In genomic region chr10:77874872-77875271, GRCh38 we compare ENCODE assay signal across 23 cellular contexts. TPM values are rescaled to one million over a fixed set of nuclear protein-coding genes. Genes with fewer than 3 reads are reported as not detected.
DNase-seq lines count a peak whose midpoint lies in the region; ATAC-seq and TF ChIP-seq lines count a peak whose summit lies in the region.
"Had no signal": no experiment of that assay in that cellular context is flagged by ENCODE, and none has a peak within 500 bp of the region (broad histone marks: within the 10 kb centered on the region; RNA-seq: fewer than 3 reads in every experiment).

No MANE protein-coding gene starts in this region.

- H3K27ac ChIP-seq in HCT116 (ENCODE audit: low read depth, low read length): peak overlapping the region; percentile 83
- no peak overlapping the region for H3K27ac ChIP-seq in mammary epithelial cell (ENCODE audit: insufficient read depth, low read depth, low read length)
- peak overlapping the region; percentile 97 for H3K27ac ChIP-seq in stomach smooth muscle (ENCODE audit: low read length)
- H3K27ac ChIP-seq: cardiac muscle cell had no signal

- H3K4me1 Mint-ChIP-seq in memory B cell: peaks cover 33% of the 10 kb centered on the region

- ATAC-seq in HCT116 (no peak), memory B cell (ENCODE audit: low read depth) (no peak), GM19397 (IDR thresholded peaks at IDR 0.05; ENCODE audit: unreplicated experiment) (no peak)
- ATAC-seq: activated naive CD4-positive, alpha-beta T cell treated with anti-CD3 and anti-CD28 coated beads, Interleukin-2, amount 50 U/mL, for 72 hours had no signal

- peak overlapping the region; percentile 75 for H3K27ac Mint-ChIP-seq in memory B cell
- H3K27ac Mint-ChIP-seq: activated B cell treated with CpG ODN at 0.5 μM for 24 hours; activated naive CD4-positive, alpha-beta T cell treated with anti-CD3 and anti-CD28 coated beads, Interleukin-2, amount 50 U/mL, for 72 hours; activated T-helper 1 cell treated with anti-CD3 and anti-CD28 coated beads, Interleukin-12 subunit alpha, Interleukin-12 subunit beta, Interleukin-2, Interleukin-4 antibody, amounts not matched to agents 30 ng/mL and 10 ng/mL and 1 ng/mL, durations not matched to agents 14 hours and 24 hours and 36 hours; dendritic cell treated with granulocyte-macrophage colony-stimulating factor and Interleukin-4, amounts not matched to agents 40 ng/mL and 50 ng/mL, for 4 days; nephron progenitor cell had no signal

- TF ChIP-seq RAD21 in HCT116 (IDR thresholded peaks at IDR 0.05; ENCODE audit: low read depth): no peak

- H3K9me2 ChIP-seq in HCT116 (ENCODE audit: insufficient read depth): no peaks in the 10 kb centered on the region

- DNase-seq in HCT116 (ENCODE audit: low read depth, low spot score) (no peak), mammary epithelial cell (no peak), memory B cell (ENCODE audit: low spot score in 2 of 2) (no peak), NCI-H446 (lab: John Stamatoyannopoulos, UW) (no peak), activated T-cell treated with anti-CD3 and anti-CD28 coated beads for 4 hours (no peak), NCI-H510A treated with DMSO at 0.1 percent for 48 hours (lab: John Stamatoyannopoulos, UW) (no peak)
- DNase-seq: activated B cell treated with CpG ODN at 0.5 μM for 24 hours; anterior cingulate cortex; CD4-positive, CD25-positive, alpha-beta regulatory T cell; KG1; NCI-H1436 treated with DMSO at 0.1 percent for 48 hours; NCI-H446 treated with DMSO at 0.1 percent for 48 hours; nephron progenitor cell; ovary; SHP77; stimulated activated CD4-positive, alpha-beta T cell treated with anti-CD3 and anti-CD28 coated beads, Interleukin-2, amount 100 ng/mL, for 48 hours; T1000 had no signal

- in situ Hi-C loops in mammary epithelial cell (cut with MboI; ENCODE audit: low sequenced_read_pairs in 2 of 2): no loop called here

- CTCF ChIA-PET in HCT116 (lab: Charles Lee): interaction anchor here (1.7 to 2.8 kb wide), 2 partner anchors 15 to 99 kb away, joined by 4 to 18 read pairs; no protein-coding TSS in a partner anchor
- CTCF ChIA-PET in mammary epithelial cell (lab: Charles Lee; ENCODE audit: low non-redundant PET): no interaction called here

- H3K4me1 ChIP-seq in HCT116 (ENCODE audit: control insufficient read depth in 1 of 2, insufficient read depth in 2 of 2, low read length in 2 of 2): peaks cover 28 to 52% of the 10 kb centered on the region in 2 experiments
- H3K4me1 ChIP-seq in mammary epithelial cell (ENCODE audit: insufficient read depth, low read length): peaks cover 66% of the 10 kb centered on the region
- H3K4me1 ChIP-seq in stomach smooth muscle (ENCODE audit: control insufficient read depth, insufficient read depth, low read length): peaks cover 63% of the 10 kb centered on the region

- intact Hi-C loops in HCT116 (cut with micrococcal nuclease) (no loop called here), mammary epithelial cell (cut with micrococcal nuclease) (loop anchor here (1.0 kb wide), 1 partner anchor 23 kb away; no protein-coding TSS in a partner anchor)

- peak overlapping the region; percentile 75 for H3K4me2 ChIP-seq in HCT116 (ENCODE audit: low read length)
- H3K4me2 ChIP-seq in mammary epithelial cell (ENCODE audit: insufficient read depth, low read depth, low read length): peak overlapping the region; percentile 62

- peak overlapping the region; percentile 51; the same call in 1 of the 2 replicates for H3K9ac ChIP-seq in HCT116 (ENCODE audit: low read length)
- H3K9ac ChIP-seq in mammary epithelial cell (ENCODE audit: insufficient read depth, low read length): no peak overlapping the region
- peak overlapping the region; percentile 10 to 29 for H3K9ac ChIP-seq in stomach smooth muscle (ENCODE audit: low read length in 2 of 2)

- WGBS in mammary epithelial cell (ENCODE audit: low coverage, missing lambda C conversion rate): 88% methylated on average over 3 of the region's 3 CpGs

- H3K27me3 Mint-ChIP-seq in memory B cell: no peaks in the 10 kb centered on the region
- H3K27me3 Mint-ChIP-seq: activated B cell treated with CpG ODN at 0.5 μM for 24 hours had no signal

- H3K36me3 ChIP-seq in HCT116 (ENCODE audit: control insufficient read depth in 1 of 2, insufficient read depth in 2 of 2, low read length in 2 of 2) (no peaks in the 10 kb centered on the region), mammary epithelial cell (ENCODE audit: insufficient read depth, low read length) (no peaks in the 10 kb centered on the region), stomach smooth muscle (ENCODE audit: control insufficient read depth in 2 of 2, insufficient read depth in 2 of 2, low read length in 2 of 2) (no peaks in the 10 kb centered on the region)
- H3K36me3 ChIP-seq: cardiac muscle cell, ovary had no signal

- H4K20me1 ChIP-seq in HCT116 (ENCODE audit: insufficient read depth) (no peaks in the 10 kb centered on the region), mammary epithelial cell (ENCODE audit: insufficient read depth, low read length) (no peaks in the 10 kb centered on the region)

- RAD21 ChIA-PET in HCT116 (lab: Charles Lee; ENCODE audit: low non-redundant PET in 1 of 2, low total read pairs in 2 of 2, uncharacterized antibody in 2 of 2, unreplicated experiment in 2 of 2): no interaction called here

- POLR2A ChIA-PET in HCT116 (lab: Charles Lee): no interaction called here

- H3K4me3 ChIP-seq in HCT116 (replicated peaks in 1 of 2; ENCODE audit: low read depth in 1 of 2, low read length in 2 of 2): no peak overlapping the region; a peak in 1 of 4 replicates
- H3K4me3 ChIP-seq in mammary epithelial cell (replicated peaks in 1 of 3; ENCODE audit: insufficient read depth in 1 of 3, low read depth in 2 of 3, low read length in 3 of 3): no peak overlapping the region
- no peak overlapping the region for H3K4me3 ChIP-seq in stomach smooth muscle (ENCODE audit: low read length in 2 of 2)
- H3K4me3 ChIP-seq: cardiac muscle cell, ovary had no signal

- no peaks in the 10 kb centered on the region for H3K9me3 ChIP-seq in HCT116 (ENCODE audit: control insufficient read depth in 1 of 2, insufficient read depth in 1 of 2, low read depth in 1 of 2, low read length in 2 of 2)
- H3K9me3 ChIP-seq in mammary epithelial cell (replicated peaks; ENCODE audit: insufficient read depth, low read length): no peaks in the 10 kb centered on the region
- H3K9me3 ChIP-seq in stomach smooth muscle (ENCODE audit: control insufficient read depth in 2 of 2, low read length in 2 of 2): no peaks in the 10 kb centered on the region
- H3K9me3 ChIP-seq: ovary had no signal

- no peak overlapping the region for H3K4me3 Mint-ChIP-seq in memory B cell
- H3K4me3 Mint-ChIP-seq: activated B cell treated with CpG ODN at 0.5 μM for 24 hours; activated T-helper 1 cell treated with anti-CD3 and anti-CD28 coated beads, Interleukin-12 subunit alpha, Interleukin-12 subunit beta, Interleukin-2, Interleukin-4 antibody, amounts not matched to agents 30 ng/mL and 10 ng/mL and 1 ng/mL, durations not matched to agents 14 hours and 24 hours and 36 hours; dendritic cell treated with granulocyte-macrophage colony-stimulating factor and Interleukin-4, amounts not matched to agents 40 ng/mL and 50 ng/mL, for 4 days; nephron progenitor cell had no signal

- no peak for TF ChIP-seq CTCF in HCT116 (IDR thresholded peaks at IDR 0.05 in 2 of 3, conservative IDR thresholded peaks at IDR 0.05 in 1 of 3; ENCODE audit: borderline replicate concordance in 1 of 3, insufficient read depth in 1 of 3, low read depth in 2 of 3, low read length in 2 of 3)
- TF ChIP-seq CTCF in mammary epithelial cell (conservative IDR thresholded peaks at IDR 0.05 in 1 of 2, IDR thresholded peaks at IDR 0.05 in 1 of 2; ENCODE audit: extremely low read depth in 1 of 2, insufficient read depth in 1 of 2, low read depth in 1 of 2, low read length in 2 of 2): no peak

- H3K27me3 ChIP-seq in HCT116 (ENCODE audit: insufficient read depth, low read length): no peaks in the 10 kb centered on the region
- H3K27me3 ChIP-seq in mammary epithelial cell (ENCODE audit: insufficient read depth, low read length): no peaks in the 10 kb centered on the region
- no peaks in the 10 kb centered on the region for H3K27me3 ChIP-seq in stomach smooth muscle (ENCODE audit: control insufficient read depth in 1 of 2, insufficient read depth in 2 of 2, low read length in 2 of 2)
- H3K27me3 ChIP-seq: cardiac muscle cell, ovary had no signal

- peaks cover 58% of the 10 kb centered on the region for H3K79me2 ChIP-seq in HCT116 (ENCODE audit: insufficient read depth, low read length)
- H3K79me2 ChIP-seq in mammary epithelial cell (ENCODE audit: insufficient read depth, low read length): peaks cover 82% of the 10 kb centered on the region

- no TSS peak for BruUV-seq in HCT116 (replicated peaks; lab: Mats Ljungman, UMichigan)
- no TSS peak for BruUV-seq in mammary epithelial cell (replicated peaks; lab: Mats Ljungman, UMichigan)

- no peaks in the 10 kb centered on the region for H3K36me3 Mint-ChIP-seq in memory B cell
- H3K36me3 Mint-ChIP-seq: activated naive CD4-positive, alpha-beta T cell treated with anti-CD3 and anti-CD28 coated beads, Interleukin-2, amount 50 U/mL, for 72 hours; CD4-positive, CD25-positive, alpha-beta regulatory T cell had no signal

- dilution Hi-C loops in mammary epithelial cell (cut with HindIII; ENCODE audit: low sequenced_read_pairs): no loop called here

- no peak for TF ChIP-seq POLR2A in HCT116 (IDR thresholded peaks at IDR 0.05; ENCODE audit: borderline replicate concordance, extremely low read depth, insufficient read depth, insufficient read length)

- H2AFZ ChIP-seq in HCT116 (ENCODE audit: low read depth, low read length, poor library complexity, severe bottlenecking): no peak overlapping the region
- H2AFZ ChIP-seq in mammary epithelial cell (ENCODE audit: low read depth, low read length): no peak overlapping the region

- no peaks in the 10 kb centered on the region for H3K9me3 Mint-ChIP-seq in memory B cell
- H3K9me3 Mint-ChIP-seq: activated B cell treated with CpG ODN at 0.5 μM for 24 hours; activated naive CD4-positive, alpha-beta T cell treated with anti-CD3 and anti-CD28 coated beads, Interleukin-2, amount 50 U/mL, for 72 hours; activated T-helper 1 cell treated with anti-CD3 and anti-CD28 coated beads, Interleukin-12 subunit alpha, Interleukin-12 subunit beta, Interleukin-2, Interleukin-4 antibody, amounts not matched to agents 30 ng/mL and 10 ng/mL and 1 ng/mL, durations not matched to agents 14 hours and 24 hours and 36 hours; CD4-positive, CD25-positive, alpha-beta regulatory T cell; dendritic cell treated with granulocyte-macrophage colony-stimulating factor and Interleukin-4, amounts not matched to agents 40 ng/mL and 50 ng/mL, for 4 days; nephron progenitor cell had no signal

TF ChIP-seq in HCT116, 20 proteins besides CTCF, POLR2A, EP300 and RAD21 (continues in another document):
- TF ChIP-seq JUND (IDR thresholded peaks at IDR 0.05): no peak
- no peak for TF ChIP-seq MAX (IDR thresholded peaks at IDR 0.05)
- TF ChIP-seq ZNF274 (IDR thresholded peaks at IDR 0.05; ENCODE audit: low read depth, low read length): no peak

RNA-seq across cellular contexts. Expression of gene DLG5, which starts 51.7 kb away (rescaled TPM):
- 44.8 TPM for total RNA-seq in HCT116 (2021; ENCODE audit: unreplicated experiment)
- 39.1 and 44.3 TPM in 2 replicates for polyA plus RNA-seq in HCT116 (2012)
- 10 to 100 TPM; 40.8 to 76.5 TPM for total RNA-seq in mammary epithelial cell
- polyA plus RNA-seq in mammary epithelial cell: 31.5 TPM
- 142 TPM for polyA minus RNA-seq in mammary epithelial cell
